Comparison of ENCODE assay signal across 8 cellular contexts in the genomic region with DNA sequence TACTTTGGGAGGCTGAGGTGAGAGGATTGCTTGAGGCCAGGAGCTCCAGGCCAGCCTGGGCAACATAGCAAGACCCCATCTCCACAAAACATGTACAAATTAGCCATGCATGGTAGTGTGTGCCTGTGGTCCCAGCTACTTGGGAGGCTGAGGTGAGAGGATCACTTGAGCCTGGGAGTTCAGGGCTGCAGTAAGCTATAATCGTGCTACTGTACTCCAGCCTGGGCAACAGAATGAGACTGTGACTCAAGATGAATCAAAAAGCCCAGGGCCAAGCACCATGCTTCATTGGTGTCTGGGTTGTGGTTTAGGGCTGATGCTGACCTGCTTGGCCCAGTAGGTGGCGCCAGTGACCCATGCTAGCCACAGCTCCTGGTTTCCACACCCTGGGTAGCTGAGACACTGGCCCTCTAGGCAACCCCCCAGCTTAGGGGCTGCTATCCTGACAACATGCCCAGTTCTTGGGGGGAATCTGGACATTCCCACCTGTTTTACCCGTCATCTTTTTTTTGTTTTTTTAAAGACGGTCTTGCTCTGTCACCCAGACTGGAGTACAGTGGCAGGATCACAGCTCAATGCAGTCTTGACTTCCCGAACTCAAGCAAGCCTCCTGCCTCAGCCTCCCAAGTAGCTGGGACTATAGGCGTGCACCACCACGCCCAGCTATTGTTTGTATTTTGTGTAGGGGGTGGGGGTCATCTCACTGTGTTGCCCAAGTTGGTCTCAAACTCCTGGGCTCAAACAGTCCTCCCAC. TPM values are rescaled to one million over a fixed set of nuclear protein-coding genes. Genes with fewer than 3 reads are reported as not detected.
DNase-seq lines count a peak whose midpoint lies in the region; ATAC-seq, FAIRE-seq and TF ChIP-seq lines count a peak whose summit lies in the region.

No MANE protein-coding gene starts in this region.

- TF ChIP-seq CTCF in Peyer's patch (IDR thresholded peaks at IDR 0.05), result peak; percentile 85 to 95 (median 94)

- H3K27me3 Mint-ChIP-seq in activated T-cell treated with anti-CD3 and anti-CD28 coated beads, Interleukin-2, amount 50 U/mL, for 72 hours (ENCODE audit: low read depth), result no peaks in the 10 kb centered on the region

- no peaks in the 10 kb centered on the region for H3K27me3 ChIP-seq in Peyer's patch

- peaks cover 0 to 9% (median 3%) of the 10 kb centered on the region in 4 donors for H3K4me1 ChIP-seq in Peyer's patch

- H3K27ac Mint-ChIP-seq in activated T-cell treated with anti-CD3 and anti-CD28 coated beads, Interleukin-2, amount 50 U/mL, for 72 hours, result no peak overlapping the region

- H3K4me3 Mint-ChIP-seq in activated T-cell treated with anti-CD3 and anti-CD28 coated beads, Interleukin-2, amount 50 U/mL, for 72 hours, result no peak overlapping the region

- H3K9me3 Mint-ChIP-seq in activated T-cell treated with anti-CD3 and anti-CD28 coated beads, Interleukin-2, amount 50 U/mL, for 72 hours, result no peaks in the 10 kb centered on the region

- no peak overlapping the region for H3K4me3 ChIP-seq in Peyer's patch

- peak; percentile 92 for DNase-seq in HTR-8/SVneo (ENCODE audit: insufficient read length, low spot score)
- peak; percentile 77 to 90 (median 86) for DNase-seq in Peyer's patch
- DNase-seq in activated T-cell treated with anti-CD3 and anti-CD28 coated beads, Interleukin-2, amount 50 U/mL, for 72 hours, result peak; percentile 83 to 88
- peak; percentile 85 for DNase-seq in fibroblast of peridontal ligament (ENCODE audit: extremely low read depth)
- peak; percentile 56 for DNase-seq in non-pigmented ciliary epithelial cell (ENCODE audit: low read depth)
- DNase-seq in substantia nigra (lab: John Stamatoyannopoulos, UW), result peak in 45 of 49 donors; percentile 7 to 82 (median 61)

- no peaks in the 10 kb centered on the region for H3K9me3 ChIP-seq in Peyer's patch

- H3K27ac ChIP-seq in Peyer's patch, result no peak overlapping the region
- no peak overlapping the region for H3K27ac ChIP-seq in substantia nigra (ENCODE audit: low read depth, low read length, poor library complexity, severe bottlenecking)

- H3K36me3 Mint-ChIP-seq in activated T-cell treated with anti-CD3 and anti-CD28 coated beads, Interleukin-2, amount 50 U/mL, for 72 hours (ENCODE audit: insufficient read depth in 2 of 2), result peaks cover 0 to 2% of the 10 kb centered on the region in 2 donors

- peaks cover 0 to 26% (median 0%) of the 10 kb centered on the region in 3 donors for H3K36me3 ChIP-seq in Peyer's patch

- TF ChIP-seq POLR2A in Peyer's patch (IDR thresholded peaks at IDR 0.05), result peak in 1 of 2 donors; percentile 9

- peaks cover 13% of the 10 kb centered on the region for H3K4me1 Mint-ChIP-seq in activated T-cell treated with anti-CD3 and anti-CD28 coated beads, Interleukin-2, amount 50 U/mL, for 72 hours (ENCODE audit: low read depth)

- ATAC-seq in activated T-cell treated with anti-CD3 and anti-CD28 coated beads, Interleukin-2, amount 50 U/mL, for 72 hours (replicated peaks in 1 of 2), result peak; percentile 98 to 99
- ATAC-seq in GM21717 (IDR thresholded peaks at IDR 0.05; ENCODE audit: unreplicated experiment), result no peak

- FAIRE-seq in G401.6 (lab: Jason Lieb, UNC) (peak; percentile 71), HTR-8/SVneo (lab: Jason Lieb, UNC) (peak; percentile 36)

RNA-seq across cellular contexts. Expression of a gene that starts 5.5 kb away (rescaled TPM):
- 10 to 100 TPM; 18.9 to 33.0 (median 24.4) TPM for total RNA-seq in Peyer's patch
- 10 to 100 TPM; 50.1 to 68.1 TPM for total RNA-seq in activated T-cell treated with anti-CD3 and anti-CD28 coated beads, Interleukin-2, amount 50 U/mL, for 72 hours

RNA-seq across cellular contexts. Expression of a gene that starts 28.6 kb away (rescaled TPM):
- total RNA-seq in Peyer's patch, result not detected
- total RNA-seq in activated T-cell treated with anti-CD3 and anti-CD28 coated beads, Interleukin-2, amount 50 U/mL, for 72 hours, result 1 to 10 TPM in 1 of 2 donors, under 1 TPM in 1; 0.69 to 1.2 TPM
